7 cellular contexts compared by ENCODE assay signal in genomic region chr1:207404849-207405525, GRCh38. TPM values are rescaled to one million over a fixed set of nuclear protein-coding genes. Genes with fewer than 3 reads are reported as not detected.
DNase-seq lines count a peak whose midpoint lies in the region; ATAC-seq, FAIRE-seq and TF ChIP-seq lines count a peak whose summit lies in the region.

No MANE protein-coding gene starts in this region.

- H3K79me2 ChIP-seq in K562 (ENCODE audit: control insufficient read depth, insufficient read depth, low read length) = no peaks in the 10 kb centered on the region

- peak; percentile 95 to 99 for TF ChIP-seq RAD21 in K562 (CRISPR knock-in tag; conservative IDR thresholded peaks at IDR 0.05 in 1 of 2, IDR thresholded peaks at IDR 0.05 in 1 of 2)

- in situ Hi-C loops in K562 (cut with MboI) = loop anchor here (5.0 kb wide), 1 partner anchor 318 kb away; the partner anchor contains the start of gene C4BPB

- peaks cover 0 to 7% of the 10 kb centered on the region in 2 experiments; a peak in 2 of 5 replicates for H3K4me1 ChIP-seq in K562 (replicated peaks in 1 of 2; ENCODE audit: control insufficient read depth in 2 of 2, insufficient read depth in 2 of 2, low read length in 2 of 2)

- H4K20me1 ChIP-seq in K562 (replicated peaks; ENCODE audit: control insufficient read depth, insufficient read depth, low read length) = no peaks in the 10 kb centered on the region

- H3K4me3 Mint-ChIP-seq in stimulated activated naive CD8-positive, alpha-beta T cell treated with anti-CD3 and anti-CD28 coated beads, Interleukin-15, amount 100 ng/mL, for 72 hours = no peak overlapping the region

- peaks cover 7% of the 10 kb centered on the region for H3K27me3 Mint-ChIP-seq in stimulated activated naive CD8-positive, alpha-beta T cell treated with anti-CD3 and anti-CD28 coated beads, Interleukin-15, amount 100 ng/mL, for 72 hours

- H3K27me3 ChIP-seq in GM06990 (replicated peaks; ENCODE audit: control insufficient read depth, insufficient read depth, low read length) (no peaks in the 10 kb centered on the region), K562 (ENCODE audit: control insufficient read depth in 2 of 2, insufficient read depth in 2 of 2, low read length in 2 of 2) (no peaks in the 10 kb centered on the region)

- FAIRE-seq in K562 (lab: Jason Lieb, UNC) = peak; percentile 94

- no peak overlapping the region for H3K27ac ChIP-seq in K562 (ENCODE audit: extremely low read depth, low read depth, low read length)

- 0 out of 2 replicates have a peak, but pooled peaks cover 2% of the 10 kb centered on the region for H3K9me3 ChIP-seq in K562 (replicated peaks; ENCODE audit: control insufficient read depth, insufficient read depth, low read depth, low read length)

- no peaks in the 10 kb centered on the region for H3K9me1 ChIP-seq in K562 (ENCODE audit: control insufficient read depth, insufficient read depth, low read length)

- peaks cover 28% of the 10 kb centered on the region for H3K4me1 Mint-ChIP-seq in stimulated activated naive CD8-positive, alpha-beta T cell treated with anti-CD3 and anti-CD28 coated beads, Interleukin-15, amount 100 ng/mL, for 72 hours

- no peak overlapping the region for H3K27ac Mint-ChIP-seq in stimulated activated naive CD8-positive, alpha-beta T cell treated with anti-CD3 and anti-CD28 coated beads, Interleukin-15, amount 100 ng/mL, for 72 hours

- no peak overlapping the region for H3K9ac ChIP-seq in K562 (ENCODE audit: insufficient read depth in 1 of 2, low read depth in 2 of 2, low read length in 2 of 2)

- BruUV-seq in K562 (replicated peaks; lab: Mats Ljungman, UMichigan) = no TSS peak

- POLR2A ChIA-PET in K562 (lab: Yijun Ruan, JAX) = interaction anchor here (0.7 to 2.1 kb wide), 4 partner anchors 8 to 335 kb away, joined by 3 to 6 read pairs (median 4); partner anchors contain the start of gene CD55

- no peak overlapping the region for H2AFZ ChIP-seq in K562 (ENCODE audit: low read depth, low read length)

- TF ChIP-seq POLR2A in K562 (conservative IDR thresholded peaks at IDR 0.05) = no peak

- intact Hi-C loops in K562 (cut with micrococcal nuclease) = loop anchor here (1.0 to 10.0 kb wide), 8 partner anchors 84 to 473 kb away; partner anchors contain the start of gene CD55

- CTCF ChIA-PET in K562 (lab: Yijun Ruan, JAX; ENCODE audit: low intra/inter-chr PET ratio) = interaction anchor here (0.7 to 2.4 kb wide), 8 partner anchors 95 to 469 kb away, joined by 3 to 22 read pairs (median 4); no protein-coding TSS in a partner anchor

- no peaks in the 10 kb centered on the region for H3K36me3 ChIP-seq in GM06990 (ENCODE audit: control insufficient read depth, insufficient read depth, low read length)
- H3K36me3 ChIP-seq in K562 (ENCODE audit: control insufficient read depth, insufficient read depth, low read length) = no peaks in the 10 kb centered on the region

- DNase-seq in GM06990 (ENCODE audit: extremely low read depth, insufficient read length) = no peak
- DNase-seq in NCI-H748 (lab: John Stamatoyannopoulos, UW; ENCODE audit: unreplicated experiment) = peak; percentile 56
- DNase-seq in K562 (ENCODE audit: extremely low read depth in 1 of 4, low spot score in 3 of 4) = peak; percentile 66 to 78 (median 68)
- DNase-seq in iPS-NIHi7 (ENCODE audit: extremely low spot score) = peak; percentile 57
- DNase-seq in stimulated activated naive CD8-positive, alpha-beta T cell treated with anti-CD3 and anti-CD28 coated beads, Interleukin-15, amount 100 ng/mL, for 72 hours = no peak
- DNase-seq in NCI-H1694 treated with DMSO at 0.1 percent for 48 hours (lab: John Stamatoyannopoulos, UW) = no peak

- peaks cover 0 to 12% of the 10 kb centered on the region in 2 donors for H3K9me3 Mint-ChIP-seq in stimulated activated naive CD8-positive, alpha-beta T cell treated with anti-CD3 and anti-CD28 coated beads, Interleukin-15, amount 100 ng/mL, for 72 hours

- TF ChIP-seq EP300 in K562 (IDR thresholded peaks at IDR 0.05; ENCODE audit: low read length) = no peak

- 88% methylated on average over 5 of the region's 6 CpGs for WGBS in K562 (ENCODE audit: insufficient coverage, low coverage, missing lambda C conversion rate)

- TF ChIP-seq CTCF in GM06990 (IDR thresholded peaks at IDR 0.05; ENCODE audit: insufficient read depth, low read length, poor library complexity, severe bottlenecking) (peak; percentile 66), K562 (IDR thresholded peaks at IDR 0.05 in 2 of 3, conservative IDR thresholded peaks at IDR 0.05 in 1 of 3; ENCODE audit: insufficient read depth in 2 of 3, low read depth in 1 of 3, low read length in 3 of 3) (peak; percentile 71 to 86 (median 74))

- H3K4me2 ChIP-seq in K562 (ENCODE audit: insufficient read depth, low read length) = no peak overlapping the region

- ATAC-seq in HG03520 (IDR thresholded peaks at IDR 0.05; ENCODE audit: unreplicated experiment) (peak; percentile 71), K562 (peak; percentile 98)
- ATAC-seq in stimulated activated naive CD8-positive, alpha-beta T cell treated with anti-CD3 and anti-CD28 coated beads, Interleukin-15, amount 100 ng/mL, for 72 hours = peak; percentile 90

- H3K4me3 ChIP-seq in GM06990 (replicated peaks; ENCODE audit: low read depth, low read length) (no peak overlapping the region), K562 (no peak overlapping the region)

TF ChIP-seq in K562, 482 proteins besides CTCF, POLR2A, EP300 and RAD21 (continues in another document):
- TF ChIP-seq TAF1 (IDR thresholded peaks at IDR 0.05; ENCODE audit: control insufficient read depth, extremely low read depth, insufficient read depth, low read length, severe bottlenecking) (no peak), DACH1 (IDR thresholded peaks at IDR 0.05; ENCODE audit: partially characterized antibody) (peak; percentile 59), TSHZ1 (CRISPR knock-in tag; IDR thresholded peaks at IDR 0.05) (no peak), STAT5A (IDR thresholded peaks at IDR 0.05; ENCODE audit: borderline replicate concordance, low read length) (no peak), RFX5 (IDR thresholded peaks at IDR 0.05; ENCODE audit: low read depth, low read length) (no peak), CHAMP1 (IDR thresholded peaks at IDR 0.05) (peak; percentile 73; the same call in 1 of the 2 replicates)

RNA-seq across cellular contexts. Expression of gene CR2, which starts 49.1 kb away (rescaled TPM):
- 0.97 and 2.7 TPM in 2 replicates for total RNA-seq in K562 (2011; cell fraction: chromatin; rRNA removed; ENCODE audit: low replicate concordance)
- 0.67 and 1.2 TPM in 2 replicates for total RNA-seq in K562 (2011; cell fraction: nucleolus; rRNA removed)
- total RNA-seq in K562 (2011; cell fraction: nucleoplasm; rRNA removed) = 1.2 and 1.4 TPM in 2 replicates
- total RNA-seq in K562 (2014; rRNA removed) (0.32 and 0.33 TPM in 2 replicates), K562 (2014; rRNA removed; fragmentation: Illumina TruSeq; extraction: Trizol) (0.44 and 0.45 TPM in 2 replicates), K562 (2015; rRNA removed; fragmentation: Illumina TruSeq; extraction: Trizol) (0.07 and 0.11 TPM in 2 replicates), K562 (2021) (0.51 and 0.66 TPM in 2 replicates)
- polyA plus RNA-seq in K562 (2011; rRNA removed) (0.57 and 0.72 TPM in 2 replicates), K562 (2014; fragmentation: Illumina TruSeq; extraction: Trizol) (0.44 and 0.67 TPM in 2 replicates), K562 (2014; fragmentation: Nextera tagmentation; extraction: Ambion mirVana) (under 1 TPM; 0.25 to 0.27 TPM), K562 (2014; rRNA removed) (0.36 and 0.37 TPM in 2 replicates)
- polyA plus RNA-seq in K562 (2011; cell fraction: cytosol; rRNA removed) = 0.24 and 0.31 TPM in 2 replicates
- 1.5 and 1.8 TPM in 2 replicates for polyA plus RNA-seq in K562 (2011; cell fraction: nucleus; rRNA removed)
- polyA plus RNA-seq in K562 (2012) = 0.21 and 0.35 TPM in 2 replicates
- 0.28 and 0.54 TPM in 2 replicates for polyA minus RNA-seq in K562 (2011; rRNA and poly(A)+ RNA removed)
- 0.38 TPM in 1 of 2 replicates, not detected in the other for polyA minus RNA-seq in K562 (2011; cell fraction: cytosol; rRNA and poly(A)+ RNA removed)
- polyA minus RNA-seq in K562 (2011; cell fraction: nucleus; rRNA and poly(A)+ RNA removed) = 1.1 and 1.6 TPM in 2 replicates

Comparison
In these comparisons a context has a peak if more than half of its experiments do, and no peak if none do; other contexts are left out.
1. DNase-seq: peak in NCI-H748 (single experiment), K562 (4 of 4) and iPS-NIHi7 (single experiment); none in GM06990 (single experiment), stimulated activated naive CD8-positive, alpha-beta T cell treated with anti-CD3 and anti-CD28 coated beads, Interleukin-15, amount 100 ng/mL, for 72 hours (0 of 2) and NCI-H1694 treated with DMSO at 0.1 percent for 48 hours (single experiment).
2. Peak in every context shown above with its lines, with median percentiles within 50 percentile points of each other: ATAC-seq.